In the genomic region with DNA sequence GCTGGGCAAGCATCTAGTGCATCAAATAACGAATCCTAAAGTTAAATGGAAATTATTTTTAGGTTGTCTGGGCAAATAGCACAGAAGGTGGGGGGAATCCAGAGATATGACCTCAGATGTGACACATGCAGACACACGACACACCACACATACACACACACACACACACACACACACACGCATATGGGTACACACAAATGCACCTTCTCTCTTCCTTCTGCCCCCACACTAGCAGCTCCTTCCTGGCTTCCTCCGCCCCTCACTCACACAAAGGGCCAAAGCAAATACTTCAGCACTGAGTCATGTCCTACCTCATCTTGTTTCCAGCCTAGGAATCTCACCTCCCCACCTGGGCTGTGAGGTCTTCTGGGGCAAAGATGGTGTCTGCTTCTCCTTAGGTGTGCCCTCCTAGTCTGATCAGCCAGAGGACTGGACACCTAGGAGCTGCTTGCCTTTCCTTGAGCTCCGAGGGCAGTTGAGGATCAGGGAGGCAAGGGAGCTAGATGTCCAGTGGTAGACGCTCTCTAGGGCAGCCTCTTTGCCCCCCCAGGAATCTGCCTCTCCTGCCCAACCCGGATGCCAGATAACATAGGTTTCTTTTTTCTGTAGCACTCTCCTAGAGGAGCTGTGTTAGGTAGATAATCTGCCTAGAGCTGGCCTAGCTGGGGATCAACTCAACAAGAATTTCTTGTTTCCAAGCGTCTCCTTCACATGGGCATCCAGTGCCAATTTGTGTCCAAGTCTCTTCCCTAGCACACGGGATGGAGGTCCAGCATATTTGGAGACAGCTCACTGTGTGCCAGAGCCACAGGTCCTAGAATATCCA, we compare ENCODE assay signal across 8 cellular contexts. TPM values are rescaled to one million over a fixed set of nuclear protein-coding genes. Genes with fewer than 3 reads are reported as not detected.
DNase-seq lines count a peak whose midpoint lies in the region; ATAC-seq and TF ChIP-seq lines count a peak whose summit lies in the region.

No MANE protein-coding gene starts in this region.

- ATAC-seq in GM21717 (IDR thresholded peaks at IDR 0.05; ENCODE audit: unreplicated experiment): no peak

- H3K36me3 ChIP-seq in HUES48 (ENCODE audit: control insufficient read depth, insufficient read depth, low read length) (no peaks in the 10 kb centered on the region), iPS-18a (ENCODE audit: control insufficient read depth, low read depth, low read length) (no peaks in the 10 kb centered on the region), ovary (no peaks in the 10 kb centered on the region)

- peak overlapping the region; percentile 95 for H3K27ac ChIP-seq in HUES48 (ENCODE audit: low read depth, low read length)
- peak overlapping the region; percentile 25 for H3K27ac ChIP-seq in iPS-18a (ENCODE audit: low read length)
- peak overlapping the region in 1 of 2 donors; percentile 53 for H3K27ac ChIP-seq in ovary

- intact Hi-C loops in ovary (cut with DNase I): loop anchor here in 2 of 4 donors (5.0 kb wide), 1 partner anchor 44 kb away; no protein-coding TSS in a partner anchor

- H3K27ac Mint-ChIP-seq in activated T-cell treated with anti-CD3 and anti-CD28 coated beads, Interleukin-2, amount 50 U/mL, for 24 hours: peak overlapping the region; percentile 87

- WGBS in ovary, 3 donors: 64 to 68% (median 64%) methylated on average over 9 of the region's 9 CpGs

- TF ChIP-seq POLR2A in ovary (IDR thresholded peaks at IDR 0.05): no peak

- no peak overlapping the region for H3K4me3 Mint-ChIP-seq in activated T-cell treated with anti-CD3 and anti-CD28 coated beads, Interleukin-2, amount 50 U/mL, for 24 hours

- H3K9ac ChIP-seq in HUES48 (ENCODE audit: low read depth, low read length): peak overlapping the region; percentile 44
- H3K9ac ChIP-seq in iPS-18a (ENCODE audit: low read length): no peak overlapping the region

- H3K36me3 Mint-ChIP-seq in activated T-cell treated with anti-CD3 and anti-CD28 coated beads, Interleukin-2, amount 50 U/mL, for 24 hours (ENCODE audit: low read depth): no peaks in the 10 kb centered on the region

- no peak for TF ChIP-seq CTCF in ovary (IDR thresholded peaks at IDR 0.05)

- H3K9me3 ChIP-seq in HUES48 (ENCODE audit: control insufficient read depth, insufficient read depth, low read length) (no peaks in the 10 kb centered on the region), iPS-18a (ENCODE audit: control insufficient read depth, low read depth, low read length) (no peaks in the 10 kb centered on the region), ovary (no peaks in the 10 kb centered on the region)

- TF ChIP-seq EP300 in ovary (IDR thresholded peaks at IDR 0.05): no peak

- H3K27me3 ChIP-seq in HUES48 (ENCODE audit: control insufficient read depth, insufficient read depth, low read length) (no peaks in the 10 kb centered on the region), iPS-18a (ENCODE audit: control insufficient read depth, insufficient read depth, low read length) (no peaks in the 10 kb centered on the region), ovary (no peaks in the 10 kb centered on the region)

- peak; percentile 63 for DNase-seq in activated T-cell treated with anti-CD3 and anti-CD28 coated beads, Interleukin-2, amount 50 U/mL, for 24 hours
- DNase-seq in stimulated activated CD8-positive, alpha-beta memory T cell treated with anti-CD3 and anti-CD28 coated beads, Interleukin-15, amount 100 ng/mL, for 4 hours (ENCODE audit: low read depth in 2 of 2): peak; percentile 32 to 54
- DNase-seq in NCI-H446 treated with DMSO at 0.1 percent for 48 hours (lab: John Stamatoyannopoulos, UW): no peak
- no peak for DNase-seq in hepatic stellate cell (ENCODE audit: low spot score)
- DNase-seq in ovary: no peak

- H3K27me3 Mint-ChIP-seq in activated T-cell treated with anti-CD3 and anti-CD28 coated beads, Interleukin-2, amount 50 U/mL, for 24 hours: no peaks in the 10 kb centered on the region

- H3K4me1 Mint-ChIP-seq in activated T-cell treated with anti-CD3 and anti-CD28 coated beads, Interleukin-2, amount 50 U/mL, for 24 hours (ENCODE audit: low read depth): peaks cover 41% of the 10 kb centered on the region

- H3K4me1 ChIP-seq in HUES48 (ENCODE audit: control insufficient read depth, insufficient read depth, low read length) (peaks cover 35% of the 10 kb centered on the region), iPS-18a (ENCODE audit: control insufficient read depth, low read depth, low read length) (peaks cover 30% of the 10 kb centered on the region), ovary (ENCODE audit: insufficient read depth) (peaks cover 15% of the 10 kb centered on the region)

- H3K4me3 ChIP-seq in HUES48 (ENCODE audit: low read depth, low read length) (no peak overlapping the region), iPS-18a (ENCODE audit: low read length) (no peak overlapping the region), ovary (no peak overlapping the region)

- no peaks in the 10 kb centered on the region for H3K9me3 Mint-ChIP-seq in activated T-cell treated with anti-CD3 and anti-CD28 coated beads, Interleukin-2, amount 50 U/mL, for 24 hours

RNA-seq across cellular contexts. Expression of a gene that starts 14.3 kb away (rescaled TPM):
- total RNA-seq in ovary: 10 to 100 TPM; 31.4 to 82.9 (median 74.9) TPM
- 10 to 100 TPM; 23.2 to 28.1 TPM for polyA plus RNA-seq in ovary

Comparison
In these comparisons a context has a peak if more than half of its experiments do, and no peak if none do; other contexts are left out.
1. DNase-seq: peak in activated T-cell treated with anti-CD3 and anti-CD28 coated beads, Interleukin-2, amount 50 U/mL, for 24 hours (single experiment) and stimulated activated CD8-positive, alpha-beta memory T cell treated with anti-CD3 and anti-CD28 coated beads, Interleukin-15, amount 100 ng/mL, for 4 hours (2 of 2); none in NCI-H446 treated with DMSO at 0.1 percent for 48 hours (single experiment), hepatic stellate cell (single experiment) and ovary (0 of 5).